In the genomic region with DNA sequence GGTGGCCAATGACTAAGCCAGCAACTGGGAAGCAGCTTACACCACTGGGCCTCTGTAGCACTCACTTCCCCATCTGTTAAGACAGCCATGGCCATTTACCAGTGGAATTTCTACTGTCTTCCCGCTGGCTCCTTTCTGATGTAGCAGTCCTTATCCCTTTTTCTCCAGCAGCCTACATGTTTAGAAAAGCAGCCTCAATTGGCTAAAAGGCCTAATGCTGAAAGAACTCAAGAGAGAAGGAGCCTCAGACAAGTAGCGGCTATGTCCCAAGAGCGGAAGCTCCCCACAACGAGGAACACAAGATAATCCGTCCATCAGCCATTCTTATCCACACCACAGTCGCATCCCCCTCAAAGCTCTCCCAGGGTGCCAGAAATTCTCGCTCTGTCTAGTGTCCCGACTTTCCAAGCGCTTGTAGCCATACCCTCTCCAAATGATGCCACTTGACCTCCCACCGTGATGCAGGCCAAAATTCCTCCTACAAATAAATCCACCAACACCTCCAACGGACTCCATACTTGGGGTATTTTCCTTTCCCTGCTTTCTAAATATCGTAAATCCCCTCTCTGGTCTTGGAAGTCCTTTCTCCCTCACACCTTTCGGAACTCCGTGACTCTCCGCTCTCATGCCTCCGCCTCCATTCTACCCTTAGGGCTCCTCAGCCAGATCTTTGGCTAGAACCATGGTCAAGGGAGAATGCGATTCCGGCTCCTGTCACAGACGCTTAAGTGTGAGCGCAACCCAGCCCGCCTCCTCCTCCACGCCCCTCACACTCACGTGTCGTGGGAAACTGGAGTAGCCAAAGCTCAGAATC, we compare ENCODE assay signal across 8 cellular contexts. TPM values are rescaled to one million over a fixed set of nuclear protein-coding genes. Genes with fewer than 3 reads are reported as not detected.
DNase-seq lines count a peak whose midpoint lies in the region; ATAC-seq and TF ChIP-seq lines count a peak whose summit lies in the region.

No MANE protein-coding gene starts in this region.

- peaks cover 61% of the 10 kb centered on the region for H3K4me1 Mint-ChIP-seq in CD8-positive, alpha-beta T cell (ENCODE audit: low read depth)
- H3K4me1 Mint-ChIP-seq in stimulated activated naive CD8-positive, alpha-beta T cell treated with anti-CD3 and anti-CD28 coated beads, Interleukin-15, amount 100 ng/mL, for 72 hours: peaks cover 46% of the 10 kb centered on the region

- intact Hi-C loops in CD8-positive, alpha-beta T cell (cut with DNase I, micrococcal nuclease): loop anchor here (1.0 to 5.0 kb wide), 5 partner anchors 35 to 333 kb away; partner anchors contain the start of genes PHC1 (in 2 of the 2) and RIMKLB (in 2 of the 2)
- intact Hi-C loops in PC-3 (cut with micrococcal nuclease): loop anchor here (2.0 kb wide), 1 partner anchor 34 kb away; the partner anchor contains the start of gene PHC1

- H3K4me2 ChIP-seq in PC-3 (ENCODE audit: low read length): peak overlapping the region; percentile 96

- peak overlapping the region; percentile 85 for H3K9ac ChIP-seq in PC-3 (ENCODE audit: low read length)

- H3K9me3 Mint-ChIP-seq in CD8-positive, alpha-beta T cell: no peaks in the 10 kb centered on the region
- H3K9me3 Mint-ChIP-seq in stimulated activated naive CD8-positive, alpha-beta T cell treated with anti-CD3 and anti-CD28 coated beads, Interleukin-15, amount 100 ng/mL, for 72 hours: peaks cover 8 to 11% of the 10 kb centered on the region in 2 donors

- H3K4me3 ChIP-seq in CD8-positive, alpha-beta T cell (ENCODE audit: low read depth, low read length): peak overlapping the region; percentile 98
- H3K4me3 ChIP-seq in PC-3 (ENCODE audit: low read length): peak overlapping the region; percentile 85

- peak in 2 of 7 experiments; percentile 15 to 38 for DNase-seq in CD8-positive, alpha-beta T cell
- DNase-seq in PC-3: peak; percentile 2
- peak in 16 of 61 donors; percentile 8 to 88 (median 28) for DNase-seq in caudate nucleus (lab: John Stamatoyannopoulos, UW)
- peak; percentile 24 for DNase-seq in kidney glomerular epithelial cell (lab: John Stamatoyannopoulos, UW)
- peak; percentile 14 to 15 for DNase-seq in stimulated activated naive CD8-positive, alpha-beta T cell treated with anti-CD3 and anti-CD28 coated beads, Interleukin-15, amount 100 ng/mL, for 72 hours
- DNase-seq in SK-N-DZ (ENCODE audit: low spot score): no peak

- H2AFZ ChIP-seq in PC-3 (ENCODE audit: low read length): peak overlapping the region; percentile 97

- H3K27me3 ChIP-seq in CD8-positive, alpha-beta T cell (ENCODE audit: insufficient read depth, low read length): no peaks in the 10 kb centered on the region
- H3K27me3 ChIP-seq in PC-3 (ENCODE audit: low read length): no peaks in the 10 kb centered on the region

- no peaks in the 10 kb centered on the region for H3K27me3 Mint-ChIP-seq in CD8-positive, alpha-beta T cell (ENCODE audit: low read depth)
- no peaks in the 10 kb centered on the region for H3K27me3 Mint-ChIP-seq in stimulated activated naive CD8-positive, alpha-beta T cell treated with anti-CD3 and anti-CD28 coated beads, Interleukin-15, amount 100 ng/mL, for 72 hours

- no peaks in the 10 kb centered on the region for H3F3A ChIP-seq in PC-3 (ENCODE audit: low read length, unreplicated experiment)

- TSS peak; percentile 72 for BruUV-seq in PC-3 (replicated peaks; lab: Mats Ljungman, UMichigan)

- ATAC-seq in CD8-positive, alpha-beta T cell: peak; percentile 27
- ATAC-seq in GM19025 (IDR thresholded peaks at IDR 0.05; ENCODE audit: low read depth, unreplicated experiment): peak; percentile 25
- peak; percentile 33 for ATAC-seq in HG03159 (IDR thresholded peaks at IDR 0.05; ENCODE audit: unreplicated experiment)
- peak; percentile 41 for ATAC-seq in PC-3
- peak; percentile 49 for ATAC-seq in stimulated activated naive CD8-positive, alpha-beta T cell treated with anti-CD3 and anti-CD28 coated beads, Interleukin-15, amount 100 ng/mL, for 72 hours

- peak overlapping the region; percentile 95 for H3K27ac Mint-ChIP-seq in CD8-positive, alpha-beta T cell
- peak overlapping the region; percentile 99 for H3K27ac Mint-ChIP-seq in stimulated activated naive CD8-positive, alpha-beta T cell treated with anti-CD3 and anti-CD28 coated beads, Interleukin-15, amount 100 ng/mL, for 72 hours

- POLR2A ChIA-PET in CD8-positive, alpha-beta T cell (lab: Charles Lee): interaction anchor here (0.7 to 4.9 kb wide), 19 partner anchors 10 to 247 kb away, joined by 3 to 23 read pairs (median 5); partner anchors contain the start of genes KLRG1 and PHC1
- POLR2A ChIA-PET in PC-3 (lab: Charles Lee; ENCODE audit: unreplicated experiment): no interaction called here

- H4K20me1 ChIP-seq in PC-3 (ENCODE audit: low read length): no peaks in the 10 kb centered on the region

- peaks cover 43% of the 10 kb centered on the region for H3K36me3 Mint-ChIP-seq in CD8-positive, alpha-beta T cell

- no peaks in the 10 kb centered on the region for H3K9me2 ChIP-seq in PC-3 (replicated peaks; ENCODE audit: low read length)

- H3K4me3 Mint-ChIP-seq in CD8-positive, alpha-beta T cell: peak overlapping the region; percentile 94
- peak overlapping the region; percentile 94 to 99 for H3K4me3 Mint-ChIP-seq in stimulated activated naive CD8-positive, alpha-beta T cell treated with anti-CD3 and anti-CD28 coated beads, Interleukin-15, amount 100 ng/mL, for 72 hours

- no peak for TF ChIP-seq CTCF in CD8-positive, alpha-beta T cell (IDR thresholded peaks at IDR 0.05)
- no peak for TF ChIP-seq CTCF in PC-3 (conservative IDR thresholded peaks at IDR 0.05; ENCODE audit: low read depth, low read length)

- H3K27ac ChIP-seq in CD8-positive, alpha-beta T cell (ENCODE audit: low read depth, low read length): peak overlapping the region; percentile 96
- H3K27ac ChIP-seq in PC-3 (ENCODE audit: low read length) (peak overlapping the region; percentile 78), caudate nucleus (ENCODE audit: low read depth, low read length) (peak overlapping the region; percentile 99)

- H3K79me2 ChIP-seq in PC-3 (ENCODE audit: low read length): peaks cover 34% of the 10 kb centered on the region

- H3K9me3 ChIP-seq in CD8-positive, alpha-beta T cell (ENCODE audit: low read length): no peaks in the 10 kb centered on the region
- no peaks in the 10 kb centered on the region for H3K9me3 ChIP-seq in PC-3 (ENCODE audit: low read length)

- H3K36me3 ChIP-seq in CD8-positive, alpha-beta T cell (ENCODE audit: insufficient read depth, low read length): peaks cover 13% of the 10 kb centered on the region
- H3K36me3 ChIP-seq in PC-3 (ENCODE audit: low read depth, low read length): peaks cover 12% of the 10 kb centered on the region; the same call in 1 of the 2 replicates

- CTCF ChIA-PET in CD8-positive, alpha-beta T cell (lab: Charles Lee): interaction anchor here (0.7 to 12.3 kb wide), 19 partner anchors 11 to 405 kb away, joined by 3 to 224 read pairs (median 5); partner anchors contain the start of genes PHC1 and RIMKLB
- CTCF ChIA-PET in PC-3 (lab: Charles Lee): interaction anchor here (0.7 to 1.4 kb wide), 3 partner anchors 10 to 115 kb away, joined by 3 to 4 read pairs (median 4); no protein-coding TSS in a partner anchor

- peaks cover 52% of the 10 kb centered on the region for H3K4me1 ChIP-seq in CD8-positive, alpha-beta T cell (ENCODE audit: insufficient read depth, low read length)
- peaks cover 7% of the 10 kb centered on the region for H3K4me1 ChIP-seq in PC-3 (ENCODE audit: insufficient read depth, low read length)

RNA-seq across cellular contexts. Expression of gene M6PR, which starts 0.5 kb away (rescaled TPM):
- 10 to 100 TPM; 43.1 to 43.7 TPM for total RNA-seq in CD8-positive, alpha-beta T cell
- 112 and 137 TPM in 2 replicates for total RNA-seq in PC-3 (2014; rRNA removed)
- polyA plus RNA-seq in SK-N-DZ (2014; cell fraction: cytosol; rRNA removed): 98.0 and 129 TPM in 2 replicates
- polyA plus RNA-seq in SK-N-DZ (2014; cell fraction: nucleus; rRNA removed): 105 and 150 TPM in 2 replicates

RNA-seq across cellular contexts. Expression of gene PHC1, which starts 34.6 kb away (rescaled TPM):
- total RNA-seq in CD8-positive, alpha-beta T cell: 10 to 100 TPM; 36.3 to 41.0 TPM
- 6.9 and 7.0 TPM in 2 replicates for total RNA-seq in PC-3 (2014; rRNA removed)
- 58.2 and 79.5 TPM in 2 replicates for polyA plus RNA-seq in SK-N-DZ (2014; cell fraction: cytosol; rRNA removed)
- 135 and 197 TPM in 2 replicates for polyA plus RNA-seq in SK-N-DZ (2014; cell fraction: nucleus; rRNA removed)

RNA-seq across cellular contexts. Expression of gene KLRG1, which starts 40.4 kb away (rescaled TPM):
- total RNA-seq in CD8-positive, alpha-beta T cell: 10 to 100 TPM; 13.8 to 17.7 TPM
- total RNA-seq in PC-3 (2014; rRNA removed): 0.15 TPM in 1 of 2 replicates, not detected in the other
- polyA plus RNA-seq in SK-N-DZ (2014; cell fraction: cytosol; rRNA removed): 11.8 and 12.5 TPM in 2 replicates
- 5.7 and 9.8 TPM in 2 replicates for polyA plus RNA-seq in SK-N-DZ (2014; cell fraction: nucleus; rRNA removed)

Comparison
In these comparisons a context has a peak if more than half of its experiments do, and no peak if none do; other contexts are left out.
1. RNA of gene KLRG1, which starts 40.4 kb away (total RNA-seq): 13.8 to 17.7 TPM in CD8-positive, alpha-beta T cell; 0.15 TPM in PC-3; every median in the first group is over 10 times any median in the second.
2. Peak in every context shown above with its lines, with median percentiles within 50 percentile points of each other: ATAC-seq and H3K27ac ChIP-seq.